1 cellular context compared by ENCODE assay signal in genomic region chr12:52870361-52871290, GRCh38.
TF ChIP-seq lines count a peak whose summit lies in the region.

No MANE protein-coding gene starts in this region.

TF ChIP-seq in HEK293, 187 proteins besides CTCF, POLR2A, EP300 and RAD21 (continued from another document and continues in another):
- TF ChIP-seq, protein P1, sequence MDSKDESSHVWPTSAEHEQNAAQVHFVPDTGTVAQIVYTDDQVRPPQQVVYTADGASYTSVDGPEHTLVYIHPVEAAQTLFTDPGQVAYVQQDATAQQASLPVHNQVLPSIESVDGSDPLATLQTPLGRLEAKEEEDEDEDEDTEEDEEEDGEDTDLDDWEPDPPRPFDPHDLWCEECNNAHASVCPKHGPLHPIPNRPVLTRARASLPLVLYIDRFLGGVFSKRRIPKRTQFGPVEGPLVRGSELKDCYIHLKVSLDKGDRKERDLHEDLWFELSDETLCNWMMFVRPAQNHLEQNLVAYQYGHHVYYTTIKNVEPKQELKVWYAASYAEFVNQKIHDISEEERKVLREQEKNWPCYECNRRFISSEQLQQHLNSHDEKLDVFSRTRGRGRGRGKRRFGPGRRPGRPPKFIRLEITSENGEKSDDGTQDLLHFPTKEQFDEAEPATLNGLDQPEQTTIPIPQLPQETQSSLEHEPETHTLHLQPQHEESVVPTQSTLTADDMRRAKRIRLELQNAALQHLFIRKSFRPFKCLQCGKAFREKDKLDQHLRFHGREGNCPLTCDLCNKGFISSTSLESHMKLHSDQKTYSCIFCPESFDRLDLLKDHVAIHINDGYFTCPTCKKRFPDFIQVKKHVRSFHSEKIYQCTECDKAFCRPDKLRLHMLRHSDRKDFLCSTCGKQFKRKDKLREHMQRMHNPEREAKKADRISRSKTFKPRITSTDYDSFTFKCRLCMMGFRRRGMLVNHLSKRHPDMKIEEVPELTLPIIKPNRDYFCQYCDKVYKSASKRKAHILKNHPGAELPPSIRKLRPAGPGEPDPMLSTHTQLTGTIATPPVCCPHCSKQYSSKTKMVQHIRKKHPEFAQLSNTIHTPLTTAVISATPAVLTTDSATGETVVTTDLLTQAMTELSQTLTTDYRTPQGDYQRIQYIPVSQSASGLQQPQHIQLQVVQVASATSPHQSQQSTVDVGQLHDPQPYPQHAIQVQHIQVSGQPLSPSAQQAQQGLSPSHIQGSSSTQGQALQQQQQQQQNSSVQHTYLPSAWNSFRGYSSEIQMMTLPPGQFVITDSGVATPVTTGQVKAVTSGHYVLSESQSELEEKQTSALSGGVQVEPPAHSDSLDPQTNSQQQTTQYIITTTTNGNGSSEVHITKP (tag by site-specific recombination; IDR thresholded peaks at IDR 0.05): peak; percentile 19; the same call in 1 of the 2 replicates
- no peak for TF ChIP-seq ZNF391 (tag by site-specific recombination; IDR thresholded peaks at IDR 0.05; ENCODE audit: borderline replicate concordance, low read depth)
- peak; percentile 30; the same call in 1 of the 2 replicates for TF ChIP-seq EGR2 (tag by site-specific recombination; IDR thresholded peaks at IDR 0.05; ENCODE audit: low read depth)
- TF ChIP-seq MYNN (tag by site-specific recombination; IDR thresholded peaks at IDR 0.05; ENCODE audit: borderline replicate concordance): no peak
- TF ChIP-seq GFI1B (tag by site-specific recombination; IDR thresholded peaks at IDR 0.05): no peak
- no peak for TF ChIP-seq ZBTB8A (tag by site-specific recombination; IDR thresholded peaks at IDR 0.05)
- TF ChIP-seq ZNF707 (tag by site-specific recombination; IDR thresholded peaks at IDR 0.05): no peak
- TF ChIP-seq SALL2 (tag by site-specific recombination; IDR thresholded peaks at IDR 0.05; ENCODE audit: borderline replicate concordance): no peak
- TF ChIP-seq ZNF292 (tag by site-specific recombination; IDR thresholded peaks at IDR 0.05; ENCODE audit: borderline replicate concordance, low read depth): no peak
- peak; percentile 54; the same call in 1 of the 2 replicates for TF ChIP-seq ZFP69B (tag by site-specific recombination; IDR thresholded peaks at IDR 0.05)
- TF ChIP-seq ZNF544 (tag by site-specific recombination; IDR thresholded peaks at IDR 0.05): no peak
- TF ChIP-seq ZNF473 (tag by site-specific recombination; IDR thresholded peaks at IDR 0.05): no peak
- TF ChIP-seq PRDM1 (tag by site-specific recombination; IDR thresholded peaks at IDR 0.05): no peak
- TF ChIP-seq ZNF629 (tag by site-specific recombination; IDR thresholded peaks at IDR 0.05): no peak; the same call in 1 of the 2 replicates
- no peak for TF ChIP-seq ZNF626 (tag by site-specific recombination; IDR thresholded peaks at IDR 0.05)
- TF ChIP-seq ZNF704 (tag by site-specific recombination; IDR thresholded peaks at IDR 0.05): no peak
- no peak for TF ChIP-seq ZFP41 (tag by site-specific recombination; IDR thresholded peaks at IDR 0.05; ENCODE audit: borderline replicate concordance)
- no peak for TF ChIP-seq ZSCAN23 (tag by site-specific recombination; IDR thresholded peaks at IDR 0.05)
- 0 out of 2 replicates have a peak, but pooled peaks have one; percentile 23 for TF ChIP-seq SP3 (tag by site-specific recombination; IDR thresholded peaks at IDR 0.05)
- TF ChIP-seq ZIC2 (tag by site-specific recombination; IDR thresholded peaks at IDR 0.05): peak; percentile 8; the same call in 1 of the 2 replicates
- no peak for TF ChIP-seq ZNF529 (tag by site-specific recombination; IDR thresholded peaks at IDR 0.05; ENCODE audit: insufficient replicate concordance)
- no peak for TF ChIP-seq ZNF416 (tag by site-specific recombination; IDR thresholded peaks at IDR 0.05)
- TF ChIP-seq ZNF518A (tag by site-specific recombination; conservative IDR thresholded peaks at IDR 0.05; ENCODE audit: low read depth): no peak
- TF ChIP-seq, protein P2, sequence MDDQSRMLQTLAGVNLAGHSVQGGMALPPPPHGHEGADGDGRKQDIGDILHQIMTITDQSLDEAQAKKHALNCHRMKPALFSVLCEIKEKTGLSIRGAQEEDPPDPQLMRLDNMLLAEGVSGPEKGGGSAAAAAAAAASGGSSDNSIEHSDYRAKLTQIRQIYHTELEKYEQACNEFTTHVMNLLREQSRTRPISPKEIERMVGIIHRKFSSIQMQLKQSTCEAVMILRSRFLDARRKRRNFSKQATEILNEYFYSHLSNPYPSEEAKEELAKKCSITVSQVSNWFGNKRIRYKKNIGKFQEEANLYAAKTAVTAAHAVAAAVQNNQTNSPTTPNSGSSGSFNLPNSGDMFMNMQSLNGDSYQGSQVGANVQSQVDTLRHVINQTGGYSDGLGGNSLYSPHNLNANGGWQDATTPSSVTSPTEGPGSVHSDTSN (CRISPR knock-in tag; IDR thresholded peaks at IDR 0.05): no peak
- no peak for TF ChIP-seq ZBTB20 (tag by site-specific recombination; IDR thresholded peaks at IDR 0.05)
- TF ChIP-seq KLF9 (tag by site-specific recombination; IDR thresholded peaks at IDR 0.05; ENCODE audit: low read depth): no peak
- TF ChIP-seq, protein P3, sequence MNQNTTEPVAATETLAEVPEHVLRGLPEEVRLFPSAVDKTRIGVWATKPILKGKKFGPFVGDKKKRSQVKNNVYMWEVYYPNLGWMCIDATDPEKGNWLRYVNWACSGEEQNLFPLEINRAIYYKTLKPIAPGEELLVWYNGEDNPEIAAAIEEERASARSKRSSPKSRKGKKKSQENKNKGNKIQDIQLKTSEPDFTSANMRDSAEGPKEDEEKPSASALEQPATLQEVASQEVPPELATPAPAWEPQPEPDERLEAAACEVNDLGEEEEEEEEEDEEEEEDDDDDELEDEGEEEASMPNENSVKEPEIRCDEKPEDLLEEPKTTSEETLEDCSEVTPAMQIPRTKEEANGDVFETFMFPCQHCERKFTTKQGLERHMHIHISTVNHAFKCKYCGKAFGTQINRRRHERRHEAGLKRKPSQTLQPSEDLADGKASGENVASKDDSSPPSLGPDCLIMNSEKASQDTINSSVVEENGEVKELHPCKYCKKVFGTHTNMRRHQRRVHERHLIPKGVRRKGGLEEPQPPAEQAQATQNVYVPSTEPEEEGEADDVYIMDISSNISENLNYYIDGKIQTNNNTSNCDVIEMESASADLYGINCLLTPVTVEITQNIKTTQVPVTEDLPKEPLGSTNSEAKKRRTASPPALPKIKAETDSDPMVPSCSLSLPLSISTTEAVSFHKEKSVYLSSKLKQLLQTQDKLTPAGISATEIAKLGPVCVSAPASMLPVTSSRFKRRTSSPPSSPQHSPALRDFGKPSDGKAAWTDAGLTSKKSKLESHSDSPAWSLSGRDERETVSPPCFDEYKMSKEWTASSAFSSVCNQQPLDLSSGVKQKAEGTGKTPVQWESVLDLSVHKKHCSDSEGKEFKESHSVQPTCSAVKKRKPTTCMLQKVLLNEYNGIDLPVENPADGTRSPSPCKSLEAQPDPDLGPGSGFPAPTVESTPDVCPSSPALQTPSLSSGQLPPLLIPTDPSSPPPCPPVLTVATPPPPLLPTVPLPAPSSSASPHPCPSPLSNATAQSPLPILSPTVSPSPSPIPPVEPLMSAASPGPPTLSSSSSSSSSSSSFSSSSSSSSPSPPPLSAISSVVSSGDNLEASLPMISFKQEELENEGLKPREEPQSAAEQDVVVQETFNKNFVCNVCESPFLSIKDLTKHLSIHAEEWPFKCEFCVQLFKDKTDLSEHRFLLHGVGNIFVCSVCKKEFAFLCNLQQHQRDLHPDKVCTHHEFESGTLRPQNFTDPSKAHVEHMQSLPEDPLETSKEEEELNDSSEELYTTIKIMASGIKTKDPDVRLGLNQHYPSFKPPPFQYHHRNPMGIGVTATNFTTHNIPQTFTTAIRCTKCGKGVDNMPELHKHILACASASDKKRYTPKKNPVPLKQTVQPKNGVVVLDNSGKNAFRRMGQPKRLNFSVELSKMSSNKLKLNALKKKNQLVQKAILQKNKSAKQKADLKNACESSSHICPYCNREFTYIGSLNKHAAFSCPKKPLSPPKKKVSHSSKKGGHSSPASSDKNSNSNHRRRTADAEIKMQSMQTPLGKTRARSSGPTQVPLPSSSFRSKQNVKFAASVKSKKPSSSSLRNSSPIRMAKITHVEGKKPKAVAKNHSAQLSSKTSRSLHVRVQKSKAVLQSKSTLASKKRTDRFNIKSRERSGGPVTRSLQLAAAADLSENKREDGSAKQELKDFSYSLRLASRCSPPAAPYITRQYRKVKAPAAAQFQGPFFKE (tag by site-specific recombination; IDR thresholded peaks at IDR 0.05; ENCODE audit: borderline replicate concordance): no peak
- no peak for TF ChIP-seq ZNF211 (tag by site-specific recombination; IDR thresholded peaks at IDR 0.05; ENCODE audit: low read depth)
- TF ChIP-seq BCL11B (tag by site-specific recombination; IDR thresholded peaks at IDR 0.05; ENCODE audit: low read depth): no peak
- TF ChIP-seq ZNF311 (tag by site-specific recombination; IDR thresholded peaks at IDR 0.05; ENCODE audit: borderline replicate concordance): no peak
- peak; percentile 59 for TF ChIP-seq ZNF366 (tag by site-specific recombination; conservative IDR thresholded peaks at IDR 0.05)
- no peak for TF ChIP-seq HOXC10 (CRISPR knock-in tag; IDR thresholded peaks at IDR 0.05)
- no peak for TF ChIP-seq ZNF777 (tag by site-specific recombination; IDR thresholded peaks at IDR 0.05; ENCODE audit: borderline replicate concordance)
- TF ChIP-seq SCRT1 (tag by site-specific recombination; IDR thresholded peaks at IDR 0.05; ENCODE audit: borderline replicate concordance): peak; percentile 65
- TF ChIP-seq ZNF660 (tag by site-specific recombination; IDR thresholded peaks at IDR 0.05): no peak
- TF ChIP-seq ZNF175 (tag by site-specific recombination; IDR thresholded peaks at IDR 0.05): no peak
- no peak for TF ChIP-seq PRDM6 (tag by site-specific recombination; IDR thresholded peaks at IDR 0.05)
- TF ChIP-seq ZNF513 (tag by site-specific recombination; IDR thresholded peaks at IDR 0.05): no peak
- no peak for TF ChIP-seq ZNF677 (tag by site-specific recombination; IDR thresholded peaks at IDR 0.05)
- TF ChIP-seq ZNF558 (tag by site-specific recombination; IDR thresholded peaks at IDR 0.05): no peak
- TF ChIP-seq ZNF350 (tag by site-specific recombination; IDR thresholded peaks at IDR 0.05): no peak
- no peak for TF ChIP-seq ZNF133 (tag by site-specific recombination; IDR thresholded peaks at IDR 0.05)
